8 cellular contexts compared by ENCODE assay signal in the genomic region with DNA sequence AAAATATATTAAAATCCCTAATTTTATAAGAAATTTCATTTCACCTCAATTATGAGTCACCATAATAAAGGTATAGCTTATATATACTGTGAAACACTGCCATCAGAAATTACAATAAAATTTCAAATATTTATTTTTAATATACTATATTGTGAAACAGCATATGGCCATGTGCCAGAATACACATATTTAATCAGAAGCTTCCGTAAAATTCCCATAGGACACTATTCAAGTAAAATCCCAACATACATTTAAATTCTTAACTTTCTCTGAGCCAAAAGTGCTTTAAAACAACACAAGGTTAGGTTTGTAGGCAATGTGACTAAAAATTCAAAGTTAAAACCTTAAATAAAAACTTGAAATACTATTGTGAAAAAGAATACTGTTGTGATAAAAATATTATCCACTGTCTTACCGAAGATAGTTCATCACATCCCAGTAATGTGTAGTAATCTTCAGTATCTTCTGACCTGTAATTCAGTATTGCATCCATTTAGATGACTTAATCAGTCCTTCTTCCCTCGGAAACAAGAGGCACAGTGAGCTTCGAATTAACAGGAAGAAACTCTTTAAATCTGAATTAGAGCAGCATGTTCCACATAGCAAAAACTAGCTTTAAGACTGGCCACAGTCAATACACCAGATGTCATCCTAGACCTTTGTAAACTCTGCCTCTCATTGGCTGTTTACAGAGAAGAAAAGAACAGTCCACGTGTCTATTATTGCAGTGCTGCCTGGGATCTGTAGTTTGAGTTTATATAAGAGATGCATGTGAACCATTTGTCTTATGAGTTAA. TPM values are rescaled to one million over a fixed set of nuclear protein-coding genes. Genes with fewer than 3 reads are reported as not detected.
DNase-seq lines count a peak whose midpoint lies in the region; ATAC-seq and TF ChIP-seq lines count a peak whose summit lies in the region.

A gene (minus strand): TSS at position 670 of the 796 bp plus-strand sequence. CDS start 177 bp downstream, at position 493.

- H2AFZ ChIP-seq in SK-N-SH (ENCODE audit: low read depth): peak within 1 kb of the TSS; percentile 73

- peaks cover 0 to 4% of the 10 kb centered on the region in 2 experiments; a peak in 2 of 4 replicates for H3K4me1 ChIP-seq in SK-N-SH (ENCODE audit: control insufficient read depth in 1 of 2, insufficient read depth in 2 of 2, low read depth in 1 of 2, low read length in 1 of 2)

- H3K4me3 ChIP-seq in NB4 (ENCODE audit: low read depth, low read length) (peak within 1 kb of the TSS; percentile 85), SK-N-SH (ENCODE audit: low read depth in 2 of 2, low read length in 1 of 2) (peak within 1 kb of the TSS; percentile 21 to 53; a peak in 3 of 4 replicates)

- H3K27me3 Mint-ChIP-seq in naive thymus-derived CD8-positive, alpha-beta T cell: no peaks in the 10 kb centered on the region

- no peak for TF ChIP-seq CTCF in NB4 (IDR thresholded peaks at IDR 0.05; ENCODE audit: low read depth, low read length)
- TF ChIP-seq CTCF in SK-N-SH (IDR thresholded peaks at IDR 0.05): no peak

- peaks cover 0 to 14% (median 6%) of the 10 kb centered on the region in 9 donors for H3K9me3 Mint-ChIP-seq in naive thymus-derived CD8-positive, alpha-beta T cell

- H3K27ac Mint-ChIP-seq in naive thymus-derived CD8-positive, alpha-beta T cell: peak within 1 kb of the TSS in 1 of 10 donors; percentile 56

- 1% methylated on average over 5 of the region's 5 CpGs for WGBS in SK-N-SH (ENCODE audit: low lambda C conversion rate)

- no peak for TF ChIP-seq EP300 in SK-N-SH (IDR thresholded peaks at IDR 0.05; ENCODE audit: borderline replicate concordance in 1 of 2, low read depth in 1 of 2, low read length in 1 of 2)

- no peaks in the 10 kb centered on the region for H3K79me2 ChIP-seq in SK-N-SH (ENCODE audit: insufficient read depth)

- H3K4me2 ChIP-seq in SK-N-SH: peak within 1 kb of the TSS; percentile 47; the same call in 1 of the 2 replicates

- peaks cover 0 to 6% (median 1%) of the 10 kb centered on the region in 4 donors for H3K4me1 Mint-ChIP-seq in naive thymus-derived CD8-positive, alpha-beta T cell

- peak within 1 kb of the TSS; percentile 13; the same call in 1 of the 2 replicates for H3K9ac ChIP-seq in SK-N-SH

- peak; percentile 72 for TF ChIP-seq POLR2A in NB4 (IDR thresholded peaks at IDR 0.05; ENCODE audit: extremely low read depth, insufficient read length)

- no peaks in the 10 kb centered on the region for H4K20me1 ChIP-seq in SK-N-SH (ENCODE audit: insufficient read depth)

- H3K27me3 ChIP-seq in SK-N-SH (ENCODE audit: insufficient read depth): no peaks in the 10 kb centered on the region

- TF ChIP-seq RAD21 in SK-N-SH (IDR thresholded peaks at IDR 0.05; ENCODE audit: low read length): no peak; the same call in 1 of the 2 replicates

- H3K9me3 ChIP-seq in SK-N-SH: no peaks in the 10 kb centered on the region

- H3K27ac ChIP-seq in SK-N-SH (ENCODE audit: low read depth in 2 of 2, low read length in 1 of 2): peak within 1 kb of the TSS; percentile 5 to 67; a peak in 3 of 4 replicates

- no peaks in the 10 kb centered on the region for H3K36me3 ChIP-seq in SK-N-SH (replicated peaks in 1 of 2; ENCODE audit: control insufficient read depth in 1 of 2, insufficient read depth in 2 of 2, low read length in 1 of 2)

- no peaks in the 10 kb centered on the region for H3F3A ChIP-seq in SK-N-SH (replicated peaks; ENCODE audit: insufficient read depth)

- peaks cover 0 to 5% (median 0%) of the 10 kb centered on the region in 3 donors for H3K36me3 Mint-ChIP-seq in naive thymus-derived CD8-positive, alpha-beta T cell

- DNase-seq in DMS 273 (lab: John Stamatoyannopoulos, UW; ENCODE audit: unreplicated experiment): peak; percentile 90
- DNase-seq in NB4 (ENCODE audit: low read depth): peak; percentile 93
- peak; percentile 75 for DNase-seq in SK-N-SH
- DNase-seq in naive thymus-derived CD8-positive, alpha-beta T cell: peak in 2 of 10 donors; percentile 27 to 28
- DNase-seq in NCI-H226: no peak

- ATAC-seq in GM21619 (IDR thresholded peaks at IDR 0.05; ENCODE audit: unreplicated experiment) (peak; percentile 76), esophagus mucosa (peak; percentile 72), HG03025 (IDR thresholded peaks at IDR 0.05; ENCODE audit: low FRiP score, unreplicated experiment) (no peak)
- peak; percentile 79 to 97 for ATAC-seq in naive thymus-derived CD8-positive, alpha-beta T cell

- POLR2A ChIA-PET in SK-N-SH (lab: Yijun Ruan, JAX): interaction anchor here (1.4 kb wide), 1 partner anchor 46 kb away, joined by 7 read pairs; a partner anchor contains a TSS
- POLR2A ChIA-PET in naive thymus-derived CD8-positive, alpha-beta T cell (lab: Charles Lee): interaction anchor here (2.0 to 2.3 kb wide), 2 partner anchors 10 to 12 kb away, joined by 5 to 6 read pairs; no protein-coding TSS in a partner anchor

- no peaks in the 10 kb centered on the region for H3K9me2 ChIP-seq in SK-N-SH

- peak within 1 kb of the TSS in 3 of 10 donors; percentile 10 to 26 (median 23) for H3K4me3 Mint-ChIP-seq in naive thymus-derived CD8-positive, alpha-beta T cell

- CTCF ChIA-PET in SK-N-SH (lab: Yijun Ruan, JAX): interaction anchor here (0.8 to 2.1 kb wide), 3 partner anchors 12 to 44 kb away, joined by 3 to 15 read pairs (median 3); no protein-coding TSS in a partner anchor

TF ChIP-seq in SK-N-SH, 30 proteins besides CTCF, POLR2A, EP300 and RAD21:
- TF ChIP-seq POLR2AphosphoS5 (IDR thresholded peaks at IDR 0.05; ENCODE audit: low read depth, low read length) (peak; percentile 49; the same call in 1 of the 2 replicates), SIN3A (IDR thresholded peaks at IDR 0.05; ENCODE audit: borderline replicate concordance, low read depth, low read length) (0 out of 2 replicates have a peak, but pooled peaks have one; percentile 26), MXI1 (IDR thresholded peaks at IDR 0.05; ENCODE audit: low read depth, low read length) (peak; percentile 96), JUND (IDR thresholded peaks at IDR 0.05) (no peak), TAF1 (IDR thresholded peaks at IDR 0.05; ENCODE audit: borderline replicate concordance, low read depth, low read length) (no peak)
- TF ChIP-seq, protein P1, sequence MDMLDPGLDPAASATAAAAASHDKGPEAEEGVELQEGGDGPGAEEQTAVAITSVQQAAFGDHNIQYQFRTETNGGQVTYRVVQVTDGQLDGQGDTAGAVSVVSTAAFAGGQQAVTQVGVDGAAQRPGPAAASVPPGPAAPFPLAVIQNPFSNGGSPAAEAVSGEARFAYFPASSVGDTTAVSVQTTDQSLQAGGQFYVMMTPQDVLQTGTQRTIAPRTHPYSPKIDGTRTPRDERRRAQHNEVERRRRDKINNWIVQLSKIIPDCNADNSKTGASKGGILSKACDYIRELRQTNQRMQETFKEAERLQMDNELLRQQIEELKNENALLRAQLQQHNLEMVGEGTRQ (IDR thresholded peaks at IDR 0.05; ENCODE audit: borderline replicate concordance, low read depth, low read length): no peak; the same call in 1 of the 2 replicates
- TF ChIP-seq, protein P2, sequence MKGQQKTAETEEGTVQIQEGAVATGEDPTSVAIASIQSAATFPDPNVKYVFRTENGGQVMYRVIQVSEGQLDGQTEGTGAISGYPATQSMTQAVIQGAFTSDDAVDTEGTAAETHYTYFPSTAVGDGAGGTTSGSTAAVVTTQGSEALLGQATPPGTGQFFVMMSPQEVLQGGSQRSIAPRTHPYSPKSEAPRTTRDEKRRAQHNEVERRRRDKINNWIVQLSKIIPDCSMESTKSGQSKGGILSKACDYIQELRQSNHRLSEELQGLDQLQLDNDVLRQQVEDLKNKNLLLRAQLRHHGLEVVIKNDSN (IDR thresholded peaks at IDR 0.05; ENCODE audit: borderline replicate concordance, low read depth): peak; percentile 90
- TF ChIP-seq, protein P3, sequence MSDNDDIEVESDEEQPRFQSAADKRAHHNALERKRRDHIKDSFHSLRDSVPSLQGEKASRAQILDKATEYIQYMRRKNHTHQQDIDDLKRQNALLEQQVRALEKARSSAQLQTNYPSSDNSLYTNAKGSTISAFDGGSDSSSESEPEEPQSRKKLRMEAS (IDR thresholded peaks at IDR 0.05; ENCODE audit: low read depth): peak; percentile 87
- TF ChIP-seq, protein P4, sequence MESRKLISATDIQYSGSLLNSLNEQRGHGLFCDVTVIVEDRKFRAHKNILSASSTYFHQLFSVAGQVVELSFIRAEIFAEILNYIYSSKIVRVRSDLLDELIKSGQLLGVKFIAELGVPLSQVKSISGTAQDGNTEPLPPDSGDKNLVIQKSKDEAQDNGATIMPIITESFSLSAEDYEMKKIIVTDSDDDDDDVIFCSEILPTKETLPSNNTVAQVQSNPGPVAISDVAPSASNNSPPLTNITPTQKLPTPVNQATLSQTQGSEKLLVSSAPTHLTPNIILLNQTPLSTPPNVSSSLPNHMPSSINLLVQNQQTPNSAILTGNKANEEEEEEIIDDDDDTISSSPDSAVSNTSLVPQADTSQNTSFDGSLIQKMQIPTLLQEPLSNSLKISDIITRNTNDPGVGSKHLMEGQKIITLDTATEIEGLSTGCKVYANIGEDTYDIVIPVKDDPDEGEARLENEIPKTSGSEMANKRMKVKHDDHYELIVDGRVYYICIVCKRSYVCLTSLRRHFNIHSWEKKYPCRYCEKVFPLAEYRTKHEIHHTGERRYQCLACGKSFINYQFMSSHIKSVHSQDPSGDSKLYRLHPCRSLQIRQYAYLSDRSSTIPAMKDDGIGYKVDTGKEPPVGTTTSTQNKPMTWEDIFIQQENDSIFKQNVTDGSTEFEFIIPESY (IDR thresholded peaks at IDR 0.05; ENCODE audit: borderline replicate concordance, low read depth): no peak
TF ChIP-seq in SK-N-SH: peak in this region for 5.

RNA-seq across cellular contexts. Expression of the gene that starts here (rescaled TPM):
- polyA plus RNA-seq in SK-N-SH (2012; rRNA removed): 7.9 and 9.3 TPM in 2 replicates
- polyA plus RNA-seq in SK-N-SH (2012; cell fraction: cytosol; rRNA removed): 13.8 and 18.3 TPM in 2 replicates
- polyA plus RNA-seq in SK-N-SH (2012; cell fraction: nucleus; rRNA removed): 2.4 and 4.2 TPM in 2 replicates
- total RNA-seq in esophagus mucosa: 0.16 TPM
- total RNA-seq in naive thymus-derived CD8-positive, alpha-beta T cell: not detected
- 1 to 10 TPM in 1 of 3 donors, under 1 TPM in 1, not detected in 1; 0.30 to 1.4 TPM for polyA plus RNA-seq in naive thymus-derived CD8-positive, alpha-beta T cell

Comparison
In these comparisons a context has a peak if more than half of its experiments do, and no peak if none do; other contexts are left out.
1. Peak in ATAC-seq in esophagus mucosa; RNA of the gene not detected or under 1 TPM.